In the genomic region with DNA sequence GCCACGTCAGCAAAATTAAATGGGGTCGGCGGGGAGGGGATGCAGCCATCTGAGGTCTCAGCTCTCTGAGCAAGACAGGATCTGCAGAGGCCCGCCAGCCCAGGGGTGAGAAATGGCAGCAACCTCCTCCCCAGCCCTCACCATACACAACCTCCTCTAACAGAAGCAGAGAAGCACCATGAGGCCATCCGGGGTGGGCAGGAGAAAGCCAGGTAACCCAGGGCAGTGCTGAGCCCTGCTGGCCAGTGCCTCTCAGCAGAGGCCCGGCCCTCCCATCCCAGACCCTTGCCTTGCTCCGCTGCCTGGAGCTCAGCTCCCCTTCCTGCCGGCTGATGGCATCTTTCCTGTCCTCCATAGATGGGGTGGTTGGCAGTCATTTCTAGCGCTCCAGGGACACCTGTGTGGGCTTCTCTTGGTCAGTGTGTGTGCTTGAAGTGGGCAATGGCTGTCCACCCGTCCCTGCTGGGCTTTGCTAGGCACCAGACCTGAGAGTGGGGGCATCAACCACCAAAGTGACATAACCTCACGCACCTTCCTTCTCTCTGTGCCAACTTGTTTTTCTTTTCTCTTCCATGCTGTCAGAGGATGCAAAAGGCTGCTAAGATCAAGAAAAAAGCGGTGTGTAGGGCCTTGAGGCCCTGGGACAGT, we compare ENCODE assay signal across 18 cellular contexts.
"Had no signal": no experiment of that assay in that cellular context is flagged by ENCODE, and none has a peak within 500 bp of the region (broad histone marks: within the 10 kb centered on the region; RNA-seq: fewer than 3 reads in every experiment).

No MANE protein-coding gene starts in this region.

- H3K4me3 Mint-ChIP-seq: nephron; stimulated activated effector memory CD8-positive, alpha-beta T cell treated with anti-CD3 and anti-CD28 coated beads, Interleukin-12 subunit alpha, Interleukin-12 subunit beta, amount 100 ng/mL, for 72 hours; type B pancreatic cell had no signal

- H3K27me3 Mint-ChIP-seq: type B pancreatic cell had no signal

- H3K27ac Mint-ChIP-seq: nephron; stimulated activated effector memory CD8-positive, alpha-beta T cell treated with anti-CD3 and anti-CD28 coated beads, Interleukin-12 subunit alpha, Interleukin-12 subunit beta, amount 100 ng/mL, for 72 hours; type B pancreatic cell had no signal

- DNase-seq: activated CD4-positive, alpha-beta T cell treated with anti-CD3 and anti-CD28 coated beads for 1 hour; activated CD4-positive, alpha-beta T cell treated with anti-CD3 and anti-CD28 coated beads, Interleukin-2, amount 50 U/mL, for 4 hours; activated T-cell treated with anti-CD3 and anti-CD28 coated beads for 4 hours; adrenal gland; effector CD8-positive, alpha-beta T cell; foreskin fibroblast; glutamatergic neuron; hypothalamus; kidney glomerular epithelial cell; mesendoderm; SHP77 treated with DMSO at 0.1 percent for 48 hours; T-helper 1 cell; T1000 had no signal

- ATAC-seq: SK-N-SH treated with all-trans-retinoic acid at 6 μM for 48 hours; stimulated activated effector memory CD8-positive, alpha-beta T cell treated with anti-CD3 and anti-CD28 coated beads, Interleukin-12 subunit alpha, Interleukin-12 subunit beta, amount 100 ng/mL, for 72 hours had no signal

- H3K9me3 Mint-ChIP-seq: nephron; stimulated activated effector memory CD8-positive, alpha-beta T cell treated with anti-CD3 and anti-CD28 coated beads, Interleukin-12 subunit alpha, Interleukin-12 subunit beta, amount 100 ng/mL, for 72 hours; type B pancreatic cell had no signal

- H3K9me3 ChIP-seq: adrenal gland had no signal

- H3K27ac ChIP-seq: adrenal gland, coronary artery had no signal

- H3K27me3 ChIP-seq: adrenal gland had no signal

- H3K4me1 ChIP-seq: adrenal gland had no signal

- H3K4me3 ChIP-seq: adrenal gland, coronary artery had no signal

- H3K36me3 Mint-ChIP-seq: stimulated activated effector memory CD8-positive, alpha-beta T cell treated with anti-CD3 and anti-CD28 coated beads, Interleukin-12 subunit alpha, Interleukin-12 subunit beta, amount 100 ng/mL, for 72 hours had no signal

- H3K36me3 ChIP-seq: adrenal gland had no signal

- H3K4me1 Mint-ChIP-seq: nephron had no signal
